In the genomic region with DNA sequence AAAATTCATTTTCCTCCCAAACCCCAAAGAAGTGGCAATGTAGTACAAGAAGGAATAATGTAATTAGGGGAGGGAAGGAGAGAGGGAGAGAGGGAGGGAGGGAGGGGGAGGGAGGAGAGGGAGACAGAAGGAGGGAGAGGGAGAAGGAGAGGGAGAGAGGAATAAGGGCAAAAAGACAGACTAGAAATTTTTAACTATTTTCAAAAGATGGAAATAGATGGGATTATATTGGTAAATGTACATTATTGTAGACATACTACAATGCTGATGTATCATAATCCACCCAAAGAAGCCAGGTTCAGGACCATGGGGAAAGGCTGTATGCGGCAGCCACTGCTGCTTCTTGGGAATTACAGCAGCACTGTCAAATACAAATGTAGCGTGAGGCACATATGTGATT, we compare ENCODE assay signal across 2 cellular contexts.
TF ChIP-seq lines count a peak whose summit lies in the region.

No MANE protein-coding gene starts in this region.

TF ChIP-seq in SK-N-SH, 30 proteins besides CTCF, POLR2A, EP300 and RAD21 (continued from another document):
- 0 out of 2 replicates have a peak, but pooled peaks have one; percentile 13 for TF ChIP-seq REST (IDR thresholded peaks at IDR 0.05; ENCODE audit: low read depth, low read length)

TF ChIP-seq in SK-N-SH treated with all-trans-retinoic acid at 6 μM for 48 hours, 23 proteins besides CTCF, POLR2A, EP300 and RAD21:
- TF ChIP-seq CSRNP3 (CRISPR knock-in tag; IDR thresholded peaks at IDR 0.05) (no peak), ESRRG (CRISPR knock-in tag; IDR thresholded peaks at IDR 0.05) (no peak), SNAI2 (CRISPR knock-in tag; IDR thresholded peaks at IDR 0.05) (no peak), ZFP3 (CRISPR knock-in tag; IDR thresholded peaks at IDR 0.05) (no peak), PPARA (CRISPR knock-in tag; IDR thresholded peaks at IDR 0.05; ENCODE audit: borderline replicate concordance) (no peak), ZNF565 (CRISPR knock-in tag; conservative IDR thresholded peaks at IDR 0.05; ENCODE audit: low read depth) (no peak), ZFP30 (CRISPR knock-in tag; IDR thresholded peaks at IDR 0.05) (no peak), ZC3H10 (CRISPR knock-in tag; IDR thresholded peaks at IDR 0.05) (no peak), CREB5 (CRISPR knock-in tag; IDR thresholded peaks at IDR 0.05; ENCODE audit: low read depth) (no peak), TOX (CRISPR knock-in tag; IDR thresholded peaks at IDR 0.05; ENCODE audit: borderline replicate concordance) (no peak), OSR1 (CRISPR knock-in tag; IDR thresholded peaks at IDR 0.05) (no peak), ZNF8 (CRISPR knock-in tag; IDR thresholded peaks at IDR 0.05) (no peak), RARB (CRISPR knock-in tag; IDR thresholded peaks at IDR 0.05) (no peak), ZNF70 (CRISPR knock-in tag; IDR thresholded peaks at IDR 0.05) (no peak), GLIS3 (CRISPR knock-in tag; IDR thresholded peaks at IDR 0.05) (no peak), ISL1 (CRISPR knock-in tag; IDR thresholded peaks at IDR 0.05) (no peak)
- TF ChIP-seq, protein P1, sequence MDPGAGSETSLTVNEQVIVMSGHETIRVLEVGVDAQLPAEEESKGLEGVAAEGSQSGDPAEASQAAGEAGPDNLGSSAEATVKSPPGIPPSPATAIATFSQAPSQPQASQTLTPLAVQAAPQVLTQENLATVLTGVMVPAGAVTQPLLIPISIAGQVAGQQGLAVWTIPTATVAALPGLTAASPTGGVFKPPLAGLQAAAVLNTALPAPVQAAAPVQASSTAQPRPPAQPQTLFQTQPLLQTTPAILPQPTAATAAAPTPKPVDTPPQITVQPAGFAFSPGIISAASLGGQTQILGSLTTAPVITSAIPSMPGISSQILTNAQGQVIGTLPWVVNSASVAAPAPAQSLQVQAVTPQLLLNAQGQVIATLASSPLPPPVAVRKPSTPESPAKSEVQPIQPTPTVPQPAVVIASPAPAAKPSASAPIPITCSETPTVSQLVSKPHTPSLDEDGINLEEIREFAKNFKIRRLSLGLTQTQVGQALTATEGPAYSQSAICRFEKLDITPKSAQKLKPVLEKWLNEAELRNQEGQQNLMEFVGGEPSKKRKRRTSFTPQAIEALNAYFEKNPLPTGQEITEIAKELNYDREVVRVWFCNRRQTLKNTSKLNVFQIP (CRISPR knock-in tag; IDR thresholded peaks at IDR 0.05; ENCODE audit: borderline replicate concordance, low read depth): no peak
